20 cellular contexts compared by ENCODE assay signal in genomic region chr10:13893926-13894325, GRCh38.
DNase-seq lines count a peak whose midpoint lies in the region; ATAC-seq and TF ChIP-seq lines count a peak whose summit lies in the region.
"Had no signal": no experiment of that assay in that cellular context is flagged by ENCODE, and none has a peak within 500 bp of the region (broad histone marks: within the 10 kb centered on the region; RNA-seq: fewer than 3 reads in every experiment).

No MANE protein-coding gene starts in this region.

- H3K4me3 Mint-ChIP-seq in IgD-negative memory B cell (peak overlapping the region in 3 of 4 donors; percentile 7 to 67 (median 65)), T-helper 17 cell (no peak overlapping the region)
- H3K4me3 Mint-ChIP-seq: activated B cell treated with CpG ODN at 0.5 μM for 24 hours; stimulated activated effector memory CD8-positive, alpha-beta T cell treated with anti-CD3 and anti-CD28 coated beads, Interleukin-12 subunit alpha, Interleukin-12 subunit beta, amount 100 ng/mL, for 72 hours had no signal

- no peak for ATAC-seq in T-helper 17 cell
- ATAC-seq in activated CD4-positive, CD25-positive, alpha-beta regulatory T cell treated with anti-CD3 and anti-CD28 coated beads, Interleukin-2, amount 50 U/mL, for 24 hours = no peak
- no peak for ATAC-seq in left lobe of liver
- ATAC-seq: naive thymus-derived CD4-positive, alpha-beta T cell; stimulated activated effector memory CD8-positive, alpha-beta T cell treated with anti-CD3 and anti-CD28 coated beads, Interleukin-12 subunit alpha, Interleukin-12 subunit beta, amount 100 ng/mL, for 72 hours had no signal

- H3K27ac Mint-ChIP-seq in IgD-negative memory B cell (no peak overlapping the region), T-helper 17 cell (no peak overlapping the region)
- H3K27ac Mint-ChIP-seq: activated B cell treated with CpG ODN at 0.5 μM for 24 hours; activated T-helper 2 cell treated with anti-CD3 and anti-CD28 coated beads, Interferon-gamma antibody, Interleukin-2, Interleukin-4, amounts not matched to agents 10 μg/mL and 5 μg/mL and 100 μg/mL, durations not matched to agents 14 hours and 24 hours and 36 hours; stimulated activated effector memory CD8-positive, alpha-beta T cell treated with anti-CD3 and anti-CD28 coated beads, Interleukin-12 subunit alpha, Interleukin-12 subunit beta, amount 100 ng/mL, for 72 hours had no signal

- H3K4me3 ChIP-seq in cardiac fibroblast (replicated peaks in 1 of 2; ENCODE audit: low read depth in 2 of 2, low read length in 2 of 2) = peak overlapping the region in 1 of 2 donors; percentile 4
- H3K4me3 ChIP-seq: lung had no signal

- H3K4me1 Mint-ChIP-seq in IgD-negative memory B cell (peaks cover 0 to 12% (median 4%) of the 10 kb centered on the region in 3 donors), T-helper 17 cell (peaks cover 15% of the 10 kb centered on the region)

- no peak for TF ChIP-seq CTCF in cardiac fibroblast (IDR thresholded peaks at IDR 0.05; ENCODE audit: low read depth, low read length)

- H3K27me3 Mint-ChIP-seq in IgD-negative memory B cell (peaks cover 60% of the 10 kb centered on the region), T-helper 17 cell (peaks cover 54% of the 10 kb centered on the region)

- H3K9me3 ChIP-seq in T-helper 17 cell (ENCODE audit: control insufficient read depth, low read length, poor library complexity, severe bottlenecking) = no peaks in the 10 kb centered on the region

- H3K9me3 Mint-ChIP-seq in IgD-negative memory B cell = peaks cover 4 to 6% (median 5%) of the 10 kb centered on the region in 3 donors
- H3K9me3 Mint-ChIP-seq: activated B cell treated with CpG ODN at 0.5 μM for 24 hours; activated T-helper 2 cell treated with anti-CD3 and anti-CD28 coated beads, Interferon-gamma antibody, Interleukin-2, Interleukin-4, amounts not matched to agents 10 μg/mL and 5 μg/mL and 100 μg/mL, durations not matched to agents 14 hours and 24 hours and 36 hours; naive thymus-derived CD4-positive, alpha-beta T cell; stimulated activated effector memory CD8-positive, alpha-beta T cell treated with anti-CD3 and anti-CD28 coated beads, Interleukin-12 subunit alpha, Interleukin-12 subunit beta, amount 100 ng/mL, for 72 hours had no signal

- peaks cover 3% of the 10 kb centered on the region for H3K36me3 Mint-ChIP-seq in IgD-negative memory B cell
- H3K36me3 Mint-ChIP-seq in T-helper 17 cell (ENCODE audit: low read depth) = peaks cover 7% of the 10 kb centered on the region
- H3K36me3 Mint-ChIP-seq: stimulated activated effector memory CD8-positive, alpha-beta T cell treated with anti-CD3 and anti-CD28 coated beads, Interleukin-12 subunit alpha, Interleukin-12 subunit beta, amount 100 ng/mL, for 72 hours had no signal

- DNase-seq in A172 (ENCODE audit: low spot score) = peak; percentile 65
- DNase-seq in cardiac fibroblast (ENCODE audit: low read depth in 2 of 2) = peak; percentile 26 to 70
- peak; percentile 48 for DNase-seq in kidney tubule cell (ENCODE audit: low spot score)
- DNase-seq in T-helper 17 cell = no peak
- DNase-seq in GDM1 (lab: John Stamatoyannopoulos, UW) = no peak
- no peak for DNase-seq in left lobe of liver (ENCODE audit: low spot score)
- DNase-seq: 8988T; activated B cell treated with CpG ODN at 0.5 μM for 24 hours; C1 segment of cervical spinal cord; naive thymus-derived CD4-positive, alpha-beta T cell; NCI-H1436; NCI-H345; retina; SHP77; T-helper 2 cell had no signal

Comparison
In these comparisons a context has a peak if more than half of its experiments do, and no peak if none do; other contexts are left out.
1. DNase-seq: peak in A172 (single experiment), cardiac fibroblast (2 of 2) and kidney tubule cell (single experiment); none in T-helper 17 cell (0 of 3), GDM1 (single experiment) and left lobe of liver (single experiment).